ENCODE assay signal across 1 cellular context in genomic region chr20:25696384-25697131, GRCh38.
TF ChIP-seq lines count a peak whose summit lies in the region.

TSS of gene ZNF337 (minus strand) at chr20:25696853. CDS start at chr20:25686417, 10,436 bp downstream.

TF ChIP-seq in K562, 482 proteins besides CTCF, POLR2A, EP300 and RAD21 (continued from another document and continues in another):
- peak; percentile 17 to 88 (median 24); a peak in 3 of 6 replicates for TF ChIP-seq ZBTB11 (CRISPR knock-in tag; IDR thresholded peaks at IDR 0.05)
- TF ChIP-seq SMAD4 (CRISPR knock-in tag; conservative IDR thresholded peaks at IDR 0.05): no peak
- no peak for TF ChIP-seq CHCHD3 (CRISPR knock-in tag; IDR thresholded peaks at IDR 0.05)
- TF ChIP-seq FOXO4 (CRISPR knock-in tag; IDR thresholded peaks at IDR 0.05): no peak
- no peak for TF ChIP-seq TCF3 (CRISPR knock-in tag; IDR thresholded peaks at IDR 0.05)
- no peak for TF ChIP-seq GATA2 (CRISPR knock-in tag; IDR thresholded peaks at IDR 0.05)
- no peak for TF ChIP-seq IRF1 (CRISPR knock-in tag; IDR thresholded peaks at IDR 0.05; ENCODE audit: borderline replicate concordance)
- TF ChIP-seq KHSRP (IDR thresholded peaks at IDR 0.05): no peak
- TF ChIP-seq YY1 (IDR thresholded peaks at IDR 0.05; ENCODE audit: borderline replicate concordance in 1 of 3, control insufficient read depth in 1 of 3, extremely low read depth in 1 of 3, insufficient read depth in 3 of 3, insufficient read length in 1 of 3, insufficient replicate concordance in 2 of 3, low read depth in 1 of 3, low read length in 2 of 3): peak in 1 of 3 experiments; percentile 8
- no peak for TF ChIP-seq ZNF512 (tag; IDR thresholded peaks at IDR 0.05)
- TF ChIP-seq TEAD2 (tag; IDR thresholded peaks at IDR 0.05): no peak
- no peak for TF ChIP-seq RBM22 (IDR thresholded peaks at IDR 0.05; ENCODE audit: low read depth, low read length, poor library complexity, severe bottlenecking)
- TF ChIP-seq ZNF121 (CRISPR knock-in tag; conservative IDR thresholded peaks at IDR 0.05): no peak
- no peak for TF ChIP-seq ZNF280B (CRISPR knock-in tag; IDR thresholded peaks at IDR 0.05)
- TF ChIP-seq ZBTB12 (CRISPR knock-in tag; IDR thresholded peaks at IDR 0.05): peak; percentile 69; the same call in 1 of the 2 replicates
- TF ChIP-seq GABPB2 (CRISPR knock-in tag; conservative IDR thresholded peaks at IDR 0.05): no peak
- no peak for TF ChIP-seq RBM39 (optimal IDR thresholded peaks at IDR 0.05; ENCODE audit: low read depth, low read length)
- TF ChIP-seq DLX4 (CRISPR knock-in tag; IDR thresholded peaks at IDR 0.05): no peak
- TF ChIP-seq XRCC4 (IDR thresholded peaks at IDR 0.05; ENCODE audit: extremely low read depth, insufficient read depth, insufficient read length): no peak
- no peak for TF ChIP-seq SRSF1 (IDR thresholded peaks at IDR 0.05; ENCODE audit: low read depth, low read length)
- no peak for TF ChIP-seq NUFIP1 (IDR thresholded peaks at IDR 0.05; ENCODE audit: partially characterized antibody)
- no peak for TF ChIP-seq PRPF4 (IDR thresholded peaks at IDR 0.05; ENCODE audit: insufficient read depth, low read depth, low read length, poor library complexity, severe bottlenecking)
- TF ChIP-seq MITF (IDR thresholded peaks at IDR 0.05): no peak
- TF ChIP-seq ETV6 (IDR thresholded peaks at IDR 0.05; ENCODE audit: borderline replicate concordance in 1 of 2, low read depth in 2 of 2, low read length in 1 of 2): no peak
- no peak for TF ChIP-seq ETV6 (CRISPR knock-in tag; IDR thresholded peaks at IDR 0.05; ENCODE audit: borderline replicate concordance)
- no peak for TF ChIP-seq ZNF174 (CRISPR knock-in tag; IDR thresholded peaks at IDR 0.05)
- no peak for TF ChIP-seq GTF2F1 (IDR thresholded peaks at IDR 0.05; ENCODE audit: low read depth, low read length)
- no peak for TF ChIP-seq MEIS2 (IDR thresholded peaks at IDR 0.05; ENCODE audit: partially characterized antibody)
- no peak for TF ChIP-seq MCM2 (IDR thresholded peaks at IDR 0.05; ENCODE audit: low read depth)
- TF ChIP-seq HOMEZ (CRISPR knock-in tag; IDR thresholded peaks at IDR 0.05): no peak
- TF ChIP-seq SRSF3 (IDR thresholded peaks at IDR 0.05; ENCODE audit: insufficient read depth, low read length): no peak
- peak; percentile 88 for TF ChIP-seq CREB1 (IDR thresholded peaks at IDR 0.05)
- peak; percentile 85 for TF ChIP-seq CREB1 (CRISPR knock-in tag; IDR thresholded peaks at IDR 0.05)
- peak; percentile 90 for TF ChIP-seq CXXC5 (CRISPR knock-in tag; IDR thresholded peaks at IDR 0.05)
- no peak for TF ChIP-seq PHF20 (IDR thresholded peaks at IDR 0.05; ENCODE audit: partially characterized antibody)
- no peak for TF ChIP-seq HMGXB4 (CRISPR knock-in tag; IDR thresholded peaks at IDR 0.05)
- no peak for TF ChIP-seq ZNF740 (CRISPR knock-in tag; IDR thresholded peaks at IDR 0.05)
- TF ChIP-seq ZNF740 (tag; IDR thresholded peaks at IDR 0.05): no peak
- TF ChIP-seq ZNF431 (CRISPR knock-in tag; IDR thresholded peaks at IDR 0.05): no peak
- TF ChIP-seq ZBTB33 (CRISPR knock-in tag; IDR thresholded peaks at IDR 0.05): no peak
- TF ChIP-seq CBFA2T2 (conservative IDR thresholded peaks at IDR 0.05): no peak
